In the genomic region with DNA sequence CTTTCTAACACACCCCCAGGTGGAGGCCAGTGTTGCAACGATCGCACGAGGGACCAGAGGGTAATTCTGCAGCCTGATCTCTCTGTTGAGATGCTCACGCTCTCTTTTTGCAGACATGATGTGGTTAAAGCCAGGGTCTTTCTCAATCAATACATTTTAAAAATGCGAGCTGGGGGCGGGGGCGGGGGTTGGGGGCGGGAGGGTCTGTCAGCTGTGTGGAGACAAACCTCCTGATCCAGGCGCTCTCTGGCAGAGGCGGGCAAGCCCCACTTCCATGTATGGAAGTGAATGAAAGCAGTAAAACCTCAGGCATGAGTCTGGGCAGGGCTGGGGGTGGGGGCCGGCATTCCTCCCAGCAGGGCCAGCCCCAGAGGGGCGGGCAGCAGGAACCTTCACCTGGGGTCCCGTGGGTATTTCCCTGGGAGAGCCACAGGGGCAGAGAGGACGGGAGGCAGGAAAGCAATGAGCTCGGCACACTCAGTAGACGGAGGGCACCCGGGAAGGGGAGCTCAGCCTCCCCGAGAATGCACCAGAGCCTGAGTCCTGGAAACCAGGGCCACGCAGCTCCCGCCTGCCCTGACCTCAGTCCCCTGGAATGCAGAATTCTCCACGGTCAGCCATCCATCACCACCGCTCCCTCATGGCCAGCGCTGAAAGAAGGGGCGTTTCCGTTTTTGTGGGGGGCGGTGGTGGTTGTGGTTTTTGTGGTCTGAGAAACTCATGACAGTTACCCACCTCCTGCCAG, we compare ENCODE assay signal across 9 cellular contexts. TPM values are rescaled to one million over a fixed set of nuclear protein-coding genes. Genes with fewer than 3 reads are reported as not detected.
DNase-seq lines count a peak whose midpoint lies in the region; ATAC-seq and TF ChIP-seq lines count a peak whose summit lies in the region.
"Had no signal": no experiment of that assay in that cellular context is flagged by ENCODE, and none has a peak within 500 bp of the region (broad histone marks: within the 10 kb centered on the region; RNA-seq: fewer than 3 reads in every experiment).

No MANE protein-coding gene starts in this region.

- H3K79me2 ChIP-seq in MM.1S (ENCODE audit: low read length), result no peaks in the 10 kb centered on the region

- peak; percentile 98 for DNase-seq in HK-2 (ENCODE audit: unreplicated experiment)
- DNase-seq in right cardiac atrium, result peak; percentile 33 to 56 (median 33)
- DNase-seq in stomach, result no peak
- no peak for DNase-seq in activated T-cell treated with anti-CD3 and anti-CD28 coated beads, Interleukin-2, amount 50 U/mL, for 4 hours
- DNase-seq in activated T-helper 2 cell treated with anti-CD3 and anti-CD28 coated beads, Interferon-gamma antibody, Interleukin-2, Interleukin-4, amounts not matched to agents 10 μg/mL and 5 μg/mL and 100 μg/mL, durations not matched to agents 14 hours and 24 hours and 36 hours (ENCODE audit: low spot score), result no peak
- DNase-seq in GM10266 (ENCODE audit: extremely low spot score), result no peak
- DNase-seq in MM.1S, result no peak

- no peak for TF ChIP-seq EP300 in stomach (IDR thresholded peaks at IDR 0.05)

- no peaks in the 10 kb centered on the region for H3F3A ChIP-seq in MM.1S (ENCODE audit: insufficient read depth, low read length)

- H3K9ac ChIP-seq in MM.1S (ENCODE audit: low read length), result no peak overlapping the region

- no peaks in the 10 kb centered on the region for H4K20me1 ChIP-seq in MM.1S (ENCODE audit: insufficient read depth, low read length)

- H3K27me3 ChIP-seq in right cardiac atrium (ENCODE audit: control insufficient read depth, insufficient read depth), result no peaks in the 10 kb centered on the region
- peaks cover 0 to 4% (median 0%) of the 10 kb centered on the region in 3 donors for H3K27me3 ChIP-seq in stomach
- peaks cover 73% of the 10 kb centered on the region for H3K27me3 ChIP-seq in MM.1S (replicated peaks; ENCODE audit: insufficient read depth, low read length)

- H3K27ac ChIP-seq in right cardiac atrium (ENCODE audit: low read length) (no peak overlapping the region), stomach (peak overlapping the region in 4 of 5 donors; percentile 39 to 87 (median 74)), MM.1S (ENCODE audit: low read length) (no peak overlapping the region)

- H3K4me1 ChIP-seq in right cardiac atrium (ENCODE audit: control insufficient read depth, insufficient read depth, low read length) (no peaks in the 10 kb centered on the region), stomach (peaks cover 11 to 35% (median 18%) of the 10 kb centered on the region in 4 donors), MM.1S (ENCODE audit: low read length) (no peaks in the 10 kb centered on the region)

- intact Hi-C loops in right cardiac atrium (cut with DNase I), result no loop called here
- intact Hi-C loops in stomach (cut with DNase I; ENCODE audit: low total_unique reads), result no loop called here
- intact Hi-C loops in activated T-helper 2 cell treated with anti-CD3 and anti-CD28 coated beads, Interferon-gamma antibody, Interleukin-2, Interleukin-4, amounts not matched to agents 10 μg/mL and 5 μg/mL and 100 μg/mL, durations not matched to agents 14 hours and 24 hours and 36 hours (cut with micrococcal nuclease), result no loop called here

- H3K4me2 ChIP-seq in MM.1S (ENCODE audit: low read depth, low read length), result no peak overlapping the region

- no peak overlapping the region for H3K27ac Mint-ChIP-seq in activated T-helper 2 cell treated with anti-CD3 and anti-CD28 coated beads, Interferon-gamma antibody, Interleukin-2, Interleukin-4, amounts not matched to agents 10 μg/mL and 5 μg/mL and 100 μg/mL, durations not matched to agents 14 hours and 24 hours and 36 hours
- H3K27ac Mint-ChIP-seq: T-helper 2 cell treated with Interferon-gamma antibody and Interleukin-4, amounts not matched to agents 5 μg/mL and 100 μg/mL, for 36 hours had no signal

- H3K9me2 ChIP-seq in MM.1S (replicated peaks; ENCODE audit: insufficient read depth, low read length), result no peaks in the 10 kb centered on the region

- H3K9me3 ChIP-seq in right cardiac atrium (ENCODE audit: control insufficient read depth, low read length) (no peaks in the 10 kb centered on the region), stomach (no peaks in the 10 kb centered on the region), MM.1S (replicated peaks; ENCODE audit: insufficient read depth, low read length) (no peaks in the 10 kb centered on the region)

- ATAC-seq in right cardiac atrium, result peak; percentile 52 to 60
- no peak for ATAC-seq in activated T-cell treated with anti-CD3 and anti-CD28 coated beads, Interleukin-2, amount 50 U/mL, for 4 hours

- no peaks in the 10 kb centered on the region for H3K36me3 Mint-ChIP-seq in activated T-cell treated with anti-CD3 and anti-CD28 coated beads, Interleukin-2, amount 50 U/mL, for 4 hours (ENCODE audit: insufficient read depth)
- no peaks in the 10 kb centered on the region for H3K36me3 Mint-ChIP-seq in activated T-helper 2 cell treated with anti-CD3 and anti-CD28 coated beads, Interferon-gamma antibody, Interleukin-2, Interleukin-4, amounts not matched to agents 10 μg/mL and 5 μg/mL and 100 μg/mL, durations not matched to agents 14 hours and 24 hours and 36 hours (ENCODE audit: low read depth)

- no peaks in the 10 kb centered on the region for H3K9me3 Mint-ChIP-seq in activated T-cell treated with anti-CD3 and anti-CD28 coated beads, Interleukin-2, amount 50 U/mL, for 4 hours
- H3K9me3 Mint-ChIP-seq in activated T-helper 2 cell treated with anti-CD3 and anti-CD28 coated beads, Interferon-gamma antibody, Interleukin-2, Interleukin-4, amounts not matched to agents 10 μg/mL and 5 μg/mL and 100 μg/mL, durations not matched to agents 14 hours and 24 hours and 36 hours, result no peaks in the 10 kb centered on the region
- H3K9me3 Mint-ChIP-seq: T-helper 2 cell treated with Interferon-gamma antibody and Interleukin-4, amounts not matched to agents 5 μg/mL and 100 μg/mL, for 36 hours had no signal

- peaks cover 14% of the 10 kb centered on the region for H3K27me3 Mint-ChIP-seq in activated T-cell treated with anti-CD3 and anti-CD28 coated beads, Interleukin-2, amount 50 U/mL, for 4 hours (ENCODE audit: low read depth)
- peaks cover 5% of the 10 kb centered on the region for H3K27me3 Mint-ChIP-seq in activated T-helper 2 cell treated with anti-CD3 and anti-CD28 coated beads, Interferon-gamma antibody, Interleukin-2, Interleukin-4, amounts not matched to agents 10 μg/mL and 5 μg/mL and 100 μg/mL, durations not matched to agents 14 hours and 24 hours and 36 hours (ENCODE audit: low read depth)

- peak overlapping the region; percentile 44 for H3K4me3 ChIP-seq in WI38 (ENCODE audit: low read depth, low read length)
- peak overlapping the region; percentile 7 for H3K4me3 ChIP-seq in right cardiac atrium (ENCODE audit: low read length)
- H3K4me3 ChIP-seq in stomach, result peak overlapping the region in 1 of 4 donors; percentile 2
- H3K4me3 ChIP-seq in MM.1S (ENCODE audit: low read length), result no peak overlapping the region

- TF ChIP-seq CTCF in WI38 (IDR thresholded peaks at IDR 0.05; ENCODE audit: low read depth, low read length), result no peak
- no peak for TF ChIP-seq CTCF in stomach (IDR thresholded peaks at IDR 0.05)
- no peak for TF ChIP-seq CTCF in GM10266 (IDR thresholded peaks at IDR 0.05; ENCODE audit: control insufficient read depth, insufficient read depth, low read depth, missing control alignments)
- no peak for TF ChIP-seq CTCF in MM.1S (IDR thresholded peaks at IDR 0.05; ENCODE audit: low read length)

- H3K36me3 ChIP-seq in stomach, result peaks cover 0 to 5% (median 0%) of the 10 kb centered on the region in 4 donors
- H3K36me3 ChIP-seq in MM.1S (replicated peaks; ENCODE audit: insufficient read depth, low read length), result no peaks in the 10 kb centered on the region

- no peaks in the 10 kb centered on the region for H3K4me1 Mint-ChIP-seq in activated T-cell treated with anti-CD3 and anti-CD28 coated beads, Interleukin-2, amount 50 U/mL, for 4 hours (ENCODE audit: low read depth)
- no peaks in the 10 kb centered on the region for H3K4me1 Mint-ChIP-seq in activated T-helper 2 cell treated with anti-CD3 and anti-CD28 coated beads, Interferon-gamma antibody, Interleukin-2, Interleukin-4, amounts not matched to agents 10 μg/mL and 5 μg/mL and 100 μg/mL, durations not matched to agents 14 hours and 24 hours and 36 hours (ENCODE audit: low read depth)

- no peak overlapping the region for H3K4me3 Mint-ChIP-seq in activated T-cell treated with anti-CD3 and anti-CD28 coated beads, Interleukin-2, amount 50 U/mL, for 4 hours
- no peak overlapping the region for H3K4me3 Mint-ChIP-seq in activated T-helper 2 cell treated with anti-CD3 and anti-CD28 coated beads, Interferon-gamma antibody, Interleukin-2, Interleukin-4, amounts not matched to agents 10 μg/mL and 5 μg/mL and 100 μg/mL, durations not matched to agents 14 hours and 24 hours and 36 hours (ENCODE audit: low read depth)
- H3K4me3 Mint-ChIP-seq: T-helper 2 cell treated with Interferon-gamma antibody and Interleukin-4, amounts not matched to agents 5 μg/mL and 100 μg/mL, for 36 hours had no signal

- WGBS in right cardiac atrium, result 36% methylated on average over 26 of the region's 26 CpGs
- WGBS in stomach, 5 donors, result 22 to 37% (median 31%) methylated on average over 21 to 26 of the region's 26 CpGs

- no peak overlapping the region for H2AFZ ChIP-seq in MM.1S (ENCODE audit: low read length)

- TF ChIP-seq POLR2A in stomach (IDR thresholded peaks at IDR 0.05), result no peak

RNA-seq across cellular contexts. Expression of a gene that starts 28.0 kb away (rescaled TPM):
- total RNA-seq in right cardiac atrium (10 to 100 TPM; 14.7 to 21.8 (median 17.3) TPM), stomach (10 to 100 TPM; 21.0 to 47.8 (median 26.9) TPM)
- polyA plus RNA-seq in right cardiac atrium (11.6 TPM), stomach (10 to 100 TPM; 17.9 to 33.8 (median 23.2) TPM)
- total RNA-seq in activated T-cell treated with anti-CD3 and anti-CD28 coated beads, Interleukin-2, amount 50 U/mL, for 4 hours, result under 1 TPM; 0.18 to 0.49 (median 0.18) TPM
- 0.43 and 0.48 TPM in 2 replicates for total RNA-seq in activated T-helper 2 cell treated with anti-CD3 and anti-CD28 coated beads, Interferon-gamma antibody, Interleukin-2, Interleukin-4, amounts not matched to agents 10 μg/mL and 5 μg/mL and 100 μg/mL, durations not matched to agents 14 hours and 24 hours and 36 hours

RNA-seq across cellular contexts. Expression of a gene that starts 45.4 kb away (rescaled TPM):
- 10 to 100 TPM; 13.9 to 16.1 (median 14.4) TPM for total RNA-seq in right cardiac atrium
- 14.2 TPM for polyA plus RNA-seq in right cardiac atrium
- 10 to 100 TPM in 2 of 5 donors, 1 to 10 TPM in 2, under 1 TPM in 1; 0.29 to 22.6 (median 8.9) TPM for total RNA-seq in stomach
- 1 to 10 TPM; 7.3 to 9.5 (median 8.6) TPM for polyA plus RNA-seq in stomach
- 10 to 100 TPM; 21.6 to 22.5 (median 22.1) TPM for total RNA-seq in activated T-cell treated with anti-CD3 and anti-CD28 coated beads, Interleukin-2, amount 50 U/mL, for 4 hours
- total RNA-seq in activated T-helper 2 cell treated with anti-CD3 and anti-CD28 coated beads, Interferon-gamma antibody, Interleukin-2, Interleukin-4, amounts not matched to agents 10 μg/mL and 5 μg/mL and 100 μg/mL, durations not matched to agents 14 hours and 24 hours and 36 hours, result 13.6 and 15.0 TPM in 2 replicates

Comparison
In these comparisons a context has a peak if more than half of its experiments do, and no peak if none do; other contexts are left out.
1. DNase-seq: peak in HK-2 (single experiment) and right cardiac atrium (3 of 3); none in stomach (single experiment), activated T-cell treated with anti-CD3 and anti-CD28 coated beads, Interleukin-2, amount 50 U/mL, for 4 hours (single experiment), activated T-helper 2 cell treated with anti-CD3 and anti-CD28 coated beads, Interferon-gamma antibody, Interleukin-2, Interleukin-4, amounts not matched to agents 10 μg/mL and 5 μg/mL and 100 μg/mL, durations not matched to agents 14 hours and 24 hours and 36 hours (single experiment), GM10266 (single experiment) and MM.1S (single experiment).
2. ATAC-seq: peak in right cardiac atrium (2 of 2); none in activated T-cell treated with anti-CD3 and anti-CD28 coated beads, Interleukin-2, amount 50 U/mL, for 4 hours (0 of 2).
3. H3K27ac ChIP-seq: peak in stomach (4 of 5); none in right cardiac atrium (single experiment) and MM.1S (single experiment).
4. RNA of a gene that starts 28.0 kb away (total RNA-seq): 21.0 to 47.8 TPM in stomach and 14.7 to 21.8 TPM in right cardiac atrium; 0.43 to 0.48 TPM in activated T-helper 2 cell treated with anti-CD3 and anti-CD28 coated beads, Interferon-gamma antibody, Interleukin-2, Interleukin-4, amounts not matched to agents 10 μg/mL and 5 μg/mL and 100 μg/mL, durations not matched to agents 14 hours and 24 hours and 36 hours and 0.18 to 0.49 TPM in activated T-cell treated with anti-CD3 and anti-CD28 coated beads, Interleukin-2, amount 50 U/mL, for 4 hours; every median in the first group is over 10 times any median in the second.